8 cellular contexts compared by ENCODE assay signal in the genomic region with DNA sequence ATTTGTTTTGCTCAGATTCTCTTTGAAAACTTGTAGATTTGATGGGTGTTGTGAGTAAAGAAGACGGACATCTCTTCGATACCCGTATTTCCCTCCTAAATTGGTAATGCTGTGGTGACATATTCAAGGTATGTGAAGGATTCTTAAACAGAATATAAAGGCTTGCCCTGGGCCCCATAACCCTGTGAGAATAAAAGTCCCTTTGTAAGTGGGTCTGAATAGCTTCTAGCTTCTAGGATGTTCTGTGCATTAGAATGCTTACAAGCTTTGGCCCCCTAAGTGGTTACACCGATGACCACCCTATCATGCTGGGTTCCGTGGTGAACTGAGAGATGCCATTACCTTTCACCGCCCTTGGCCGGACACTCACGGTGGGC. TPM values are rescaled to one million over a fixed set of nuclear protein-coding genes. Genes with fewer than 3 reads are reported as not detected.
DNase-seq lines count a peak whose midpoint lies in the region; ATAC-seq, FAIRE-seq and TF ChIP-seq lines count a peak whose summit lies in the region.

No MANE protein-coding gene starts in this region.

- no peaks in the 10 kb centered on the region for H3K27me3 ChIP-seq in A673 (replicated peaks; ENCODE audit: insufficient read depth, low read depth, low read length, poor library complexity)
- no peaks in the 10 kb centered on the region for H3K27me3 ChIP-seq in uterus

- FAIRE-seq in RCC 7860 (lab: Jason Lieb, UNC) = no peak

- no peak for TF ChIP-seq POLR2A in uterus (IDR thresholded peaks at IDR 0.05)

- TF ChIP-seq CTCF in A673 (conservative IDR thresholded peaks at IDR 0.05; ENCODE audit: low read depth, low read length) (no peak), astrocyte of the spinal cord (IDR thresholded peaks at IDR 0.05; ENCODE audit: low read depth, low read length) (no peak), uterus (IDR thresholded peaks at IDR 0.05) (no peak)

- H3K36me3 ChIP-seq in A673 (ENCODE audit: insufficient read depth, low read length, poor library complexity, severe bottlenecking) (peaks cover 4% of the 10 kb centered on the region), uterus (no peaks in the 10 kb centered on the region)

- intact Hi-C loops in A673 (cut with micrococcal nuclease; ENCODE audit: unreplicated experiment) = no loop called here
- intact Hi-C loops in uterus (cut with DNase I; ENCODE audit: low total_unique reads) = no loop called here

- in situ Hi-C loops in astrocyte of the spinal cord (cut with HindIII; ENCODE audit: low sequenced_read_pairs) = no loop called here

- H3K9me3 ChIP-seq in A673 (ENCODE audit: low read depth, low read length, poor library complexity, severe bottlenecking) (no peaks in the 10 kb centered on the region), uterus (no peaks in the 10 kb centered on the region)

- no peak for DNase-seq in A673 (ENCODE audit: low spot score)
- DNase-seq in astrocyte of the spinal cord (ENCODE audit: low read depth, low spot score) = no peak
- DNase-seq in medulla oblongata (ENCODE audit: extremely low spot score) = peak; percentile 51
- DNase-seq in uterus = no peak
- no peak for DNase-seq in NCI-H1694 (lab: John Stamatoyannopoulos, UW)
- DNase-seq in RCC 7860 (ENCODE audit: low spot score) = no peak
- DNase-seq in NCI-H128 (lab: John Stamatoyannopoulos, UW; ENCODE audit: unreplicated experiment) = no peak

- no peaks in the 10 kb centered on the region for H3K4me1 ChIP-seq in A673 (ENCODE audit: insufficient read depth, low read length, poor library complexity, severe bottlenecking)
- no peaks in the 10 kb centered on the region for H3K4me1 ChIP-seq in uterus

- CTCF ChIA-PET in A673 (lab: Charles Lee) = no interaction called here

- peak; percentile 12 for ATAC-seq in HG03060 (IDR thresholded peaks at IDR 0.05; ENCODE audit: low read depth, unreplicated experiment)

- POLR2A ChIA-PET in A673 (lab: Charles Lee; ENCODE audit: low non-redundant PET) = no interaction called here

- H3K27ac ChIP-seq in A673 (ENCODE audit: low read depth, low read length, poor library complexity, severe bottlenecking) = peak overlapping the region; percentile 84
- peak overlapping the region; percentile 82 to 88 for H3K27ac ChIP-seq in uterus

- H3K4me3 ChIP-seq in A673 (ENCODE audit: low read depth, low read length, poor library complexity, severe bottlenecking) = peak overlapping the region; percentile 74
- H3K4me3 ChIP-seq in astrocyte of the spinal cord (ENCODE audit: low read depth, low read length) = peak overlapping the region; percentile 82
- H3K4me3 ChIP-seq in uterus = peak overlapping the region; percentile 77 to 93

- no TSS peak for BruUV-seq in A673 (replicated peaks; lab: Mats Ljungman, UMichigan)

RNA-seq across cellular contexts. Expression of gene MOB1B, which starts 0.6 kb away (rescaled TPM):
- total RNA-seq in A673 (2021) (17.5 and 21.0 TPM in 2 replicates), uterus (10 to 100 TPM in 3 of 4 donors, 1 to 10 TPM in 1; 10.0 to 42.1 (median 16.5) TPM)
